ENCODE assay signal across 8 cellular contexts in the genomic region with DNA sequence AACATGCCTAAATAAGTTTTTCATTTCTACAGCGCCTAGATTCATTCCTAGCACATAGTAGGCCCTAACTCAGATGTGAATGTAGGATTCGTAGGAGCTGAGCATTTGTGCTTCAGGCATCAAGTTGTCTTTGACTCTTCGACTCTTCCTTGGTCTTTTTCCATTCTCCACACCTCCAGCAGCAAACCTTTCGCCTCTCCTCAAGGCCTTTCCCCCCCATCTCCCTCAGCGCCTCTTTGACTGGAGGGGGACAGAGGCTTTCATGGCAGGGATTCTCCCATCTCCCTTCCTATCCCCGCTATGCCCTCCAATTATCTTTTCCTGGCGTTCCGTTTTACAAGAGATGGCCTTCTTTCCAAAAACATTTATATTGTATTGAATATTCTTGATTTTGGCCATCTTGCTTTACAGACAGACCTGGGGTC. TPM values are rescaled to one million over a fixed set of nuclear protein-coding genes. Genes with fewer than 3 reads are reported as not detected.
DNase-seq lines count a peak whose midpoint lies in the region; ATAC-seq and TF ChIP-seq lines count a peak whose summit lies in the region.

No MANE protein-coding gene starts in this region.

- H3K27ac ChIP-seq in dorsolateral prefrontal cortex = peak overlapping the region in 5 of 59 donors; percentile 1 to 88 (median 83)

- CTCF ChIA-PET in Caco-2 (lab: Charles Lee) = no interaction called here

- H3K27ac Mint-ChIP-seq in Caco-2 (ENCODE audit: unreplicated experiment) = peak overlapping the region; percentile 98

- POLR2A ChIA-PET in Caco-2 (lab: Charles Lee) = no interaction called here

- TF ChIP-seq CTCF in Caco-2 (IDR thresholded peaks at IDR 0.05; ENCODE audit: insufficient read depth in 1 of 2, low read depth in 1 of 2, low read length in 1 of 2, severe bottlenecking in 1 of 2, unreplicated experiment in 1 of 2) (no peak), NB4 (IDR thresholded peaks at IDR 0.05; ENCODE audit: low read depth, low read length) (no peak), dorsolateral prefrontal cortex (IDR thresholded peaks at IDR 0.05 in 54 of 56, conservative IDR thresholded peaks at IDR 0.05 in 2 of 56; ENCODE audit: low read depth in 1 of 56, partially characterized antibody in 56 of 56) (no peak)

- peak overlapping the region; percentile 64 for H3K4me3 ChIP-seq in Caco-2 (ENCODE audit: low read depth, low read length)
- peak overlapping the region; percentile 97 for H3K4me3 ChIP-seq in NB4 (ENCODE audit: low read depth, low read length)
- peak overlapping the region; percentile 63 to 99 (median 91) for H3K4me3 ChIP-seq in dorsolateral prefrontal cortex
- H3K4me3 ChIP-seq in neuron (ENCODE audit: low read length) = peak overlapping the region; percentile 85

- ATAC-seq in HG02610 (IDR thresholded peaks at IDR 0.05; ENCODE audit: unreplicated experiment) (no peak), GM19397 (IDR thresholded peaks at IDR 0.05; ENCODE audit: unreplicated experiment) (no peak), HG03196 (IDR thresholded peaks at IDR 0.05; ENCODE audit: unreplicated experiment) (no peak)

- no peaks in the 10 kb centered on the region for H3K9me3 Mint-ChIP-seq in Caco-2 (ENCODE audit: unreplicated experiment)

- H3K4me1 ChIP-seq in Caco-2 (no peaks in the 10 kb centered on the region), neuron (ENCODE audit: insufficient read depth, low read length) (peaks cover 11% of the 10 kb centered on the region)

- DNase-seq in Caco-2 (no peak), NB4 (ENCODE audit: low read depth) (peak; percentile 26), dorsolateral prefrontal cortex (no peak), NCI-H345 (lab: John Stamatoyannopoulos, UW) (no peak)

- TF ChIP-seq POLR2A in NB4 (IDR thresholded peaks at IDR 0.05; ENCODE audit: extremely low read depth, insufficient read length) = no peak

- peak overlapping the region; percentile 76 for H2AFZ ChIP-seq in neuron (ENCODE audit: low read depth, low read length)

- peaks cover 2% of the 10 kb centered on the region for H3K4me1 Mint-ChIP-seq in Caco-2 (ENCODE audit: low read depth, unreplicated experiment)

- H3K27me3 Mint-ChIP-seq in Caco-2 (ENCODE audit: insufficient read depth, unreplicated experiment) = no peaks in the 10 kb centered on the region

- BruUV-seq in Caco-2 (replicated peaks; lab: Mats Ljungman, UMichigan) = no TSS peak

- peaks cover 35% of the 10 kb centered on the region for H3K36me3 Mint-ChIP-seq in Caco-2 (ENCODE audit: insufficient read depth, unreplicated experiment)

- no peaks in the 10 kb centered on the region for H3K27me3 ChIP-seq in Caco-2 (replicated peaks; ENCODE audit: control insufficient read depth, insufficient read depth, low read length)
- no peaks in the 10 kb centered on the region for H3K27me3 ChIP-seq in dorsolateral prefrontal cortex
- no peaks in the 10 kb centered on the region for H3K27me3 ChIP-seq in neuron (ENCODE audit: insufficient read depth, low read length)

- H3K9me3 ChIP-seq in Caco-2 (no peaks in the 10 kb centered on the region), neuron (ENCODE audit: low read length) (no peaks in the 10 kb centered on the region)

- intact Hi-C loops in Caco-2 (cut with micrococcal nuclease; ENCODE audit: unreplicated experiment) (no loop called here), dorsolateral prefrontal cortex (cut with DNase I) (no loop called here)

- H3K36me3 ChIP-seq in Caco-2 (ENCODE audit: control insufficient read depth, insufficient read depth, low read length) (no peaks in the 10 kb centered on the region), neuron (ENCODE audit: insufficient read depth, low read length) (peaks cover 24% of the 10 kb centered on the region)

- H3K4me3 Mint-ChIP-seq in Caco-2 (ENCODE audit: unreplicated experiment) = peak overlapping the region; percentile 99

RNA-seq across cellular contexts. Expression of gene CASP8AP2, which starts 0.7 kb away (rescaled TPM):
- total RNA-seq in Caco-2 (2022) (19.3 and 23.3 TPM in 2 replicates), dorsolateral prefrontal cortex (10 to 100 TPM; 19.0 to 31.0 (median 24.1) TPM)

RNA-seq across cellular contexts. Expression of gene MDN1, which starts 10.8 kb away (rescaled TPM):
- 49.0 and 59.3 TPM in 2 replicates for total RNA-seq in Caco-2 (2022)
- 10 to 100 TPM; 51.0 to 84.3 (median 67.6) TPM for total RNA-seq in dorsolateral prefrontal cortex
